In genomic region chr7:376306-376969, GRCh38 we compare ENCODE assay signal across 12 cellular contexts.
DNase-seq lines count a peak whose midpoint lies in the region; ATAC-seq and TF ChIP-seq lines count a peak whose summit lies in the region.
"Had no signal": no experiment of that assay in that cellular context is flagged by ENCODE, and none has a peak within 500 bp of the region (broad histone marks: within the 10 kb centered on the region; RNA-seq: fewer than 3 reads in every experiment).

No MANE protein-coding gene starts in this region.

- H3K9me3 ChIP-seq in right atrium auricular region = no peaks in the 10 kb centered on the region
- H3K9me3 ChIP-seq in endodermal cell (ENCODE audit: control insufficient read depth, low read length) = no peaks in the 10 kb centered on the region
- H3K9me3 ChIP-seq in neural progenitor cell (ENCODE audit: low read depth) = no peaks in the 10 kb centered on the region
- no peaks in the 10 kb centered on the region for H3K9me3 ChIP-seq in aorta (ENCODE audit: control insufficient read depth, low read length)
- H3K9me3 ChIP-seq: colonic mucosa had no signal

- 92 to 94% methylated on average over 19 to 36 of the region's 36 CpGs for WGBS in endodermal cell (ENCODE audit: insufficient coverage in 1 of 2, insufficient read length in 1 of 2), 2 experiments
- WGBS in aorta, 2 donors = 78 to 84% methylated on average over 27 to 36 of the region's 36 CpGs

- no peak for ATAC-seq in aorta (ENCODE audit: low FRiP score)
- ATAC-seq in HG03095 (IDR thresholded peaks at IDR 0.05; ENCODE audit: unreplicated experiment) = no peak
- ATAC-seq: stimulated activated naive CD8-positive, alpha-beta T cell treated with anti-CD3 and anti-CD28 coated beads, Interleukin-15, Interleukin-2, amounts not matched to agents 100 U/mL and 50 U/mL, for 24 hours had no signal

- H3K36me3 ChIP-seq in right atrium auricular region = no peaks in the 10 kb centered on the region
- no peaks in the 10 kb centered on the region for H3K36me3 ChIP-seq in endodermal cell (ENCODE audit: control insufficient read depth, insufficient read depth, low read length)
- no peaks in the 10 kb centered on the region for H3K36me3 ChIP-seq in neural progenitor cell
- no peaks in the 10 kb centered on the region for H3K36me3 ChIP-seq in aorta (ENCODE audit: control insufficient read depth in 1 of 2, insufficient read depth in 2 of 2, low read length in 1 of 2)
- H3K36me3 ChIP-seq: colonic mucosa had no signal

- DNase-seq in cardiac septum (ENCODE audit: low spot score) = peak; percentile 60
- no peak for DNase-seq in right atrium auricular region (ENCODE audit: low spot score)
- DNase-seq in endodermal cell = peak; percentile 54
- DNase-seq in neural progenitor cell (ENCODE audit: low spot score) = no peak
- peak; percentile 29 to 68 for DNase-seq in aorta
- DNase-seq in NCI-H774 (lab: John Stamatoyannopoulos, UW) = no peak
- DNase-seq in SIG-M5 treated with dmso at 0.1 percent for 504 hours (lab: John Stamatoyannopoulos, UW; ENCODE audit: unreplicated experiment) = no peak
- DNase-seq: hippocampal formation; stimulated activated naive CD8-positive, alpha-beta T cell treated with anti-CD3 and anti-CD28 coated beads, Interleukin-15, Interleukin-2, amounts not matched to agents 100 U/mL and 50 U/mL, for 24 hours had no signal

- no peaks in the 10 kb centered on the region for H3K27me3 ChIP-seq in right atrium auricular region
- no peaks in the 10 kb centered on the region for H3K27me3 ChIP-seq in endodermal cell (ENCODE audit: control insufficient read depth, insufficient read depth, low read length, poor library complexity, severe bottlenecking)
- H3K27me3 ChIP-seq in neural progenitor cell = peaks cover 22% of the 10 kb centered on the region
- no peaks in the 10 kb centered on the region for H3K27me3 ChIP-seq in aorta (ENCODE audit: control insufficient read depth in 1 of 2, insufficient read depth in 2 of 2, low read length in 1 of 2)
- H3K27me3 ChIP-seq: colonic mucosa had no signal

- H3K27ac ChIP-seq in right atrium auricular region (no peak overlapping the region), endodermal cell (ENCODE audit: low read depth, low read length) (no peak overlapping the region), neural progenitor cell (no peak overlapping the region), aorta (ENCODE audit: low read depth in 1 of 2, low read length in 2 of 2) (no peak overlapping the region)
- H3K27ac ChIP-seq: colonic mucosa, SK-N-MC had no signal

- H3K27ac Mint-ChIP-seq in endodermal cell = no peak overlapping the region
- peak overlapping the region; percentile 79 for H3K27ac Mint-ChIP-seq in neural progenitor cell

- H3K79me2 ChIP-seq in neural progenitor cell (ENCODE audit: low read depth) = no peaks in the 10 kb centered on the region

- H2AFZ ChIP-seq in neural progenitor cell (replicated peaks) = no peak overlapping the region

- TF ChIP-seq CTCF in right atrium auricular region (IDR thresholded peaks at IDR 0.05) (no peak), endodermal cell (conservative IDR thresholded peaks at IDR 0.05) (no peak), neural progenitor cell (IDR thresholded peaks at IDR 0.05) (no peak)

- H3K9ac ChIP-seq in endodermal cell (ENCODE audit: extremely low read depth, low read length, poor library complexity, severe bottlenecking) (no peak overlapping the region), neural progenitor cell (no peak overlapping the region)

- H3K27me3 Mint-ChIP-seq in endodermal cell (ENCODE audit: insufficient read depth) (peaks cover 3% of the 10 kb centered on the region), neural progenitor cell (ENCODE audit: insufficient read depth, low read depth) (peaks cover 19% of the 10 kb centered on the region)

- H3K4me1 Mint-ChIP-seq in endodermal cell (peaks cover 17% of the 10 kb centered on the region), neural progenitor cell (peaks cover 28% of the 10 kb centered on the region)

- H3F3A ChIP-seq in neural progenitor cell (ENCODE audit: low read depth) = peaks cover 21% of the 10 kb centered on the region

- H3K36me3 Mint-ChIP-seq in endodermal cell (ENCODE audit: low read depth) (no peaks in the 10 kb centered on the region), neural progenitor cell (no peaks in the 10 kb centered on the region)

- H3K9me3 Mint-ChIP-seq in endodermal cell = no peaks in the 10 kb centered on the region
- no peaks in the 10 kb centered on the region for H3K9me3 Mint-ChIP-seq in neural progenitor cell

- H3K4me3 Mint-ChIP-seq in endodermal cell = no peak overlapping the region
- H3K4me3 Mint-ChIP-seq in neural progenitor cell = no peak overlapping the region

- intact Hi-C loops in cardiac septum (cut with DNase I) (no loop called here), aorta (cut with DNase I) (no loop called here)

- H3K4me1 ChIP-seq in right atrium auricular region = peaks cover 0 to 16% of the 10 kb centered on the region in 2 donors
- H3K4me1 ChIP-seq in endodermal cell (ENCODE audit: control insufficient read depth, insufficient read depth, low read length) = peaks cover 6% of the 10 kb centered on the region
- peaks cover 28% of the 10 kb centered on the region for H3K4me1 ChIP-seq in neural progenitor cell
- H3K4me1 ChIP-seq in aorta (ENCODE audit: control insufficient read depth in 1 of 2, insufficient read depth in 2 of 2, low read length in 2 of 2) = no peaks in the 10 kb centered on the region

- no peaks in the 10 kb centered on the region for H4K20me1 ChIP-seq in neural progenitor cell (ENCODE audit: low read depth)

- no peak overlapping the region for H3K4me3 ChIP-seq in right atrium auricular region
- H3K4me3 ChIP-seq in endodermal cell (ENCODE audit: low read length) = no peak overlapping the region
- H3K4me3 ChIP-seq in neural progenitor cell = no peak overlapping the region
- no peak overlapping the region for H3K4me3 ChIP-seq in aorta (ENCODE audit: low read length in 2 of 2)
- H3K4me3 ChIP-seq: colonic mucosa, SK-N-MC had no signal

- H3K4me2 ChIP-seq in neural progenitor cell = no peak overlapping the region

Comparison
In these comparisons a context has a peak if more than half of its experiments do, and no peak if none do; other contexts are left out.
1. DNase-seq: peak in cardiac septum (single experiment), endodermal cell (single experiment) and aorta (2 of 2); none in right atrium auricular region (single experiment), neural progenitor cell (single experiment), NCI-H774 (single experiment) and SIG-M5 treated with dmso at 0.1 percent for 504 hours (single experiment).